Comparison of ENCODE assay signal across 19 cellular contexts in the genomic region with DNA sequence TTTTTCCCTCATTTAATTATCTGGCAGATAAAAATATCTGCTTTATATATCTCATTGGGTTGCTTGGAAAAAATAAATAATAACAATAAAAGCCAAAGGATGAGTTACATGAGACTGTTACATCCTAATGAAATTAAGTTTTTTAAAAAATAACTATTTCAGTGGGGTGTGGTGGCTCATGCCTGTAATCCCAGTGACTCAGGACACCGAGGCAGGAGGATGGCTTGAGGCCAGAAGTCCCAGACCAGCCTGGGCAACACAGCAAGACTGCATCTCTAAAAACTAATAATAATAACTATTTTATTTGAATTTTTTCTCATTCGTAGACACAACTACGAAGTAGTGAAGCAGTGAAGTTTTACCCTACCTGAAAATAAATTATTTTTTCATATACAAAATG.
"Had no signal": no experiment of that assay in that cellular context is flagged by ENCODE, and none has a peak within 500 bp of the region (broad histone marks: within the 10 kb centered on the region; RNA-seq: fewer than 3 reads in every experiment).

No MANE protein-coding gene starts in this region.

- H3K27me3 ChIP-seq: esophagus muscularis mucosa, left lung had no signal

- DNase-seq: activated CD4-positive, alpha-beta T cell treated with anti-CD3 and anti-CD28 coated beads, Interleukin-2, amount 10 ng/mL, durations not matched to agents 24 days and 14 days; activated CD4-positive, CD25-positive, alpha-beta regulatory T cell; activated CD8-positive, alpha-beta T cell treated with anti-CD3 and anti-CD28 coated beads for 36 hours; activated naive CD4-positive, alpha-beta T cell treated with anti-CD3 and anti-CD28 coated beads for 36 hours; activated T-cell treated with anti-CD3 and anti-CD28 coated beads, Interleukin-2, amount 50 U/mL, for 24 hours; anterior cingulate cortex; cortex of kidney; glutamatergic neuron; hypothalamus; left lung; nucleus accumbens; retina; stimulated activated CD4-positive, alpha-beta T cell treated with anti-CD3 and anti-CD28 coated beads, Interleukin-12 subunit alpha, Interleukin-12 subunit beta, amount 100 ng/mL, for 4 hours; stimulated activated CD4-positive, alpha-beta T cell treated with anti-CD3 and anti-CD28 coated beads, Interleukin-1b, Interleukin-23, amount 100 ng/mL, for 48 hours; stimulated activated CD8-positive, alpha-beta memory T cell treated with anti-CD3 and anti-CD28 coated beads, Interleukin-4, amount 100 ng/mL, for 48 hours; stimulated activated naive CD4-positive, alpha-beta T cell; T-helper 1 cell; T-helper 9 cell had no signal

- H3K4me1 ChIP-seq: left lung had no signal

- H3K4me3 ChIP-seq: esophagus muscularis mucosa, left lung had no signal

- H3K36me3 ChIP-seq: esophagus muscularis mucosa had no signal

- H3K27ac ChIP-seq: esophagus muscularis mucosa, left lung had no signal

- H3K9me3 ChIP-seq: esophagus muscularis mucosa, left lung had no signal

- ATAC-seq: activated CD8-positive, alpha-beta T cell treated with anti-CD3 and anti-CD28 coated beads for 36 hours; left lung had no signal
